In genomic region chr5:109062669-109063068, GRCh38 we compare ENCODE assay signal across 19 cellular contexts.
A peak's percentile ranks its signal among the peaks of the same experiment; 100 is the strongest.
DNase-seq lines count a peak whose midpoint lies in the region; FAIRE-seq and TF ChIP-seq lines count a peak whose summit lies in the region.
"Had no signal": no experiment of that assay in that cellular context is flagged by ENCODE, and none has a peak within 500 bp of the region (broad histone marks: within the 10 kb centered on the region; RNA-seq: fewer than 3 reads in every experiment).

No MANE protein-coding gene starts in this region.

- H3K27ac ChIP-seq in MM.1S (ENCODE audit: low read length) (no peak overlapping the region), small intestine (ENCODE audit: low read depth in 1 of 2, low read length in 1 of 2) (no peak overlapping the region)
- H3K27ac ChIP-seq: brain microvascular endothelial cell, transverse colon had no signal

- H3K4me1 ChIP-seq in MM.1S (ENCODE audit: low read length) (no peaks in the 10 kb centered on the region), small intestine (ENCODE audit: control insufficient read depth in 2 of 2, insufficient read depth in 1 of 2, low read depth in 1 of 2, low read length in 1 of 2) (no peaks in the 10 kb centered on the region)

- H4K20me1 ChIP-seq in MM.1S (ENCODE audit: insufficient read depth, low read length): no peaks in the 10 kb centered on the region

- H3K9ac ChIP-seq in MM.1S (ENCODE audit: low read length): no peak overlapping the region

- H3K4me3 ChIP-seq in MM.1S (ENCODE audit: low read length) (no peak overlapping the region), fibroblast of the aortic adventitia (ENCODE audit: low read depth, low read length) (no peak overlapping the region), small intestine (ENCODE audit: low read depth in 1 of 2, low read length in 2 of 2) (no peak overlapping the region)
- H3K4me3 ChIP-seq: transverse colon had no signal

- H2AFZ ChIP-seq in MM.1S (ENCODE audit: low read length): no peak overlapping the region

- H3K4me2 ChIP-seq in MM.1S (ENCODE audit: low read depth, low read length): no peak overlapping the region

- peak; percentile 57 for FAIRE-seq in small intestine (lab: Jason Lieb, UNC)
- FAIRE-seq: D721Med, GM12891 had no signal

- H3K9me3 ChIP-seq in MM.1S (replicated peaks; ENCODE audit: insufficient read depth, low read length) (no peaks in the 10 kb centered on the region), small intestine (ENCODE audit: control insufficient read depth, low read depth) (no peaks in the 10 kb centered on the region)
- H3K9me3 ChIP-seq: transverse colon had no signal

- 65 to 85% (median 76%) methylated on average over 1 of the region's 1 CpG for WGBS in small intestine, 3 donors

- peak; percentile 5 for DNase-seq in COLO829 (ENCODE audit: low spot score)
- DNase-seq in MM.1S: peak; percentile 4
- DNase-seq in fibroblast of the aortic adventitia (ENCODE audit: low read depth): peak; percentile 50
- no peak for DNase-seq in small intestine
- DNase-seq in germinal center (ENCODE audit: low spot score): no peak
- DNase-seq in NCI-H2227 treated with DMSO at 0.1 percent for 48 hours (lab: John Stamatoyannopoulos, UW): no peak
- DNase-seq in DMS114 treated with DMSO at 0.1 percent for 48 hours (lab: John Stamatoyannopoulos, UW; ENCODE audit: unreplicated experiment): no peak
- DNase-seq: activated naive CD8-positive, alpha-beta T cell treated with anti-CD3 and anti-CD28 coated beads for 36 hours; brain microvascular endothelial cell; C1 segment of cervical spinal cord; dermis blood vessel endothelial cell; GDM1; head of caudate nucleus; NCI-H1694 treated with DMSO at 0.1 percent for 48 hours; right cardiac atrium; stimulated activated naive CD4-positive, alpha-beta T cell; transverse colon had no signal

- no peaks in the 10 kb centered on the region for H3F3A ChIP-seq in MM.1S (ENCODE audit: insufficient read depth, low read length)

- TF ChIP-seq CTCF in MM.1S (IDR thresholded peaks at IDR 0.05; ENCODE audit: low read length) (no peak), fibroblast of the aortic adventitia (IDR thresholded peaks at IDR 0.05; ENCODE audit: insufficient read depth, low read length) (no peak)

- no peaks in the 10 kb centered on the region for H3K36me3 ChIP-seq in MM.1S (replicated peaks; ENCODE audit: insufficient read depth, low read length)
- no peaks in the 10 kb centered on the region for H3K36me3 ChIP-seq in small intestine (ENCODE audit: control insufficient read depth in 2 of 2, insufficient read depth in 2 of 2, low read length in 2 of 2)
- H3K36me3 ChIP-seq: brain microvascular endothelial cell, transverse colon had no signal

- H3K9me2 ChIP-seq in MM.1S (replicated peaks; ENCODE audit: insufficient read depth, low read length): no peaks in the 10 kb centered on the region

- no peaks in the 10 kb centered on the region for H3K79me2 ChIP-seq in MM.1S (ENCODE audit: low read length)

- H3K27me3 ChIP-seq in MM.1S (replicated peaks; ENCODE audit: insufficient read depth, low read length): no peaks in the 10 kb centered on the region
- no peaks in the 10 kb centered on the region for H3K27me3 ChIP-seq in small intestine (ENCODE audit: control insufficient read depth in 2 of 2, insufficient read depth in 2 of 2, low read length in 2 of 2)
- H3K27me3 ChIP-seq: brain microvascular endothelial cell, transverse colon had no signal

Comparison
In these comparisons a context has a peak if more than half of its experiments do, and no peak if none do; other contexts are left out.
1. DNase-seq: peak in COLO829 (single experiment), MM.1S (single experiment) and fibroblast of the aortic adventitia (single experiment); none in small intestine (single experiment), germinal center (single experiment), NCI-H2227 treated with DMSO at 0.1 percent for 48 hours (single experiment) and DMS114 treated with DMSO at 0.1 percent for 48 hours (single experiment).